Comparison of ENCODE assay signal across 8 cellular contexts in the genomic region with DNA sequence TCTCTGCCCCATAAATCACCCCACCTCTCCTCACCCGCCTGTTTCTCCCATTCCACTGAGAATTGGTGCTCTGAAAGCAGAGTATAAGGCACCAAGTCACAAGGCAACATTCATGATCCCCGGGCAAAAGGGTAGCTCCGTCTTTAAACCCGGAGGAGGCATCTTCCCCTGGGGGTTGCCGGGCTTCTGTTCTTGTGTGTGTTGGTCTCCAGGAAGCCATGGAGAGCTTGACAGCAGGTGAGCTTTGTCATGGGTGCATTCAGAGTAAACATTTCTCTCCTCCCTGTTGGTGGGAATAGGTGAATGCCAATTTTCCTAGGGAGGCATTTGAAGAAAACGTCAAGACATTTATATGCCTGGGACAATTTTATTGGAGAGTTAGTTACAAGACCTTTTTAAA.
"Had no signal": no experiment of that assay in that cellular context is flagged by ENCODE, and none has a peak within 500 bp of the region (broad histone marks: within the 10 kb centered on the region; RNA-seq: fewer than 3 reads in every experiment).

No MANE protein-coding gene starts in this region.

- H3K4me1 Mint-ChIP-seq: H9 had no signal

- H3K4me3 ChIP-seq: GM23248, HAP-1 had no signal

- H3K4me1 ChIP-seq: HAP-1 had no signal

- H3K27ac ChIP-seq: GM23248 had no signal

- DNase-seq: GM23248, GOT3, H7, H9, HCEC 1CT, HFFc6 had no signal

- H3K4me3 Mint-ChIP-seq: H9, HFFc6 had no signal

- ATAC-seq: HCT116 had no signal

- H3K27ac Mint-ChIP-seq: H9, HFFc6 had no signal

- H3K9me3 ChIP-seq: HAP-1 had no signal

- H3K36me3 ChIP-seq: HAP-1 had no signal

- H3K9ac ChIP-seq: GM23248 had no signal

- H3K9me3 Mint-ChIP-seq: H9, HFFc6 had no signal

- H2AFZ ChIP-seq: GM23248 had no signal
